ENCODE assay signal across 1 cellular context in genomic region chr3:196661400-196661799, GRCh38.
TF ChIP-seq lines count a peak whose summit lies in the region.

No MANE protein-coding gene starts in this region.

TF ChIP-seq in HCT116, 20 proteins besides CTCF, POLR2A, EP300 and RAD21:
- TF ChIP-seq POLR2AphosphoS5 (IDR thresholded peaks at IDR 0.05; ENCODE audit: low read depth, low read length) (no peak), ZNF274 (IDR thresholded peaks at IDR 0.05; ENCODE audit: low read depth, low read length) (no peak), ATF3 (IDR thresholded peaks at IDR 0.05) (no peak), JUND (IDR thresholded peaks at IDR 0.05) (no peak), SIN3A (IDR thresholded peaks at IDR 0.05; ENCODE audit: low read depth) (no peak), MAX (IDR thresholded peaks at IDR 0.05) (no peak), SP1 (IDR thresholded peaks at IDR 0.05; ENCODE audit: low read depth) (no peak), SRF (IDR thresholded peaks at IDR 0.05; ENCODE audit: low read depth) (no peak), EZH2phosphoT487 (IDR thresholded peaks at IDR 0.05; ENCODE audit: borderline replicate concordance) (no peak), ELF1 (IDR thresholded peaks at IDR 0.05; ENCODE audit: borderline replicate concordance, low read depth) (no peak), EZH2 (IDR thresholded peaks at IDR 0.05) (no peak), FOSL1 (IDR thresholded peaks at IDR 0.05; ENCODE audit: low read depth) (no peak), CBX3 (IDR thresholded peaks at IDR 0.05; ENCODE audit: low read depth) (no peak), TCF7L2 (IDR thresholded peaks at IDR 0.05; ENCODE audit: borderline replicate concordance, extremely low read depth, insufficient read depth, insufficient read length) (no peak), REST (IDR thresholded peaks at IDR 0.05; ENCODE audit: low read depth) (no peak), CEBPB (IDR thresholded peaks at IDR 0.05; ENCODE audit: low read depth) (no peak), ZBTB33 (IDR thresholded peaks at IDR 0.05; ENCODE audit: extremely low read depth, insufficient replicate concordance, low read length) (no peak), EGR1 (IDR thresholded peaks at IDR 0.05; ENCODE audit: low read depth) (no peak)
TF ChIP-seq in HCT116: peak in this region for 0.
